In the genomic region with DNA sequence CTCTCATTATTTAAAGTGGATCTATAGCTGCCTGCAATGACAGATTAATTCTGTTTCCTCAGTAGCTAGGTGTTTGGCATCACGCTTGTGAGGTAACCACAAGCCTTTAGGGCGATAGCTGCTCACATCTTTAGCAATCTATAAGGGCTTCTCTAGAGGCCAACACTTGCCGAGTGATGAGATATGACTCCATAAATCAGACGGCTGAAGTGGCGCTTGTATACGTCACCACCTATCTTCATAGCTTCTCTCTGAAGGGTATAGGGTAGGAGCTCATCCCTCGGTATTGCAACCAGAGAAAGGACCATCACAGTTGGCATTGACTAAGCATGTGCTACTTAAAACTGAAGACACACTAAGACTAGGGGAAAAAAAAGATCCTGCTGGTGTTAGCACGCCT, we compare ENCODE assay signal across 19 cellular contexts.
"Had no signal": no experiment of that assay in that cellular context is flagged by ENCODE, and none has a peak within 500 bp of the region (broad histone marks: within the 10 kb centered on the region; RNA-seq: fewer than 3 reads in every experiment).

No MANE protein-coding gene starts in this region.

- H3K9me3 ChIP-seq: adrenal gland, ascending aorta, colonic mucosa, transverse colon had no signal

- H3K9ac ChIP-seq: parathyroid adenoma had no signal

- H3K27me3 ChIP-seq: adrenal gland, ascending aorta, colonic mucosa, dorsolateral prefrontal cortex, transverse colon had no signal

- H3K4me3 ChIP-seq: adrenal gland, ascending aorta, colonic mucosa, dorsolateral prefrontal cortex, transverse colon had no signal

- DNase-seq: activated B cell treated with CpG ODN at 0.5 μM for 24 hours; activated CD4-positive, alpha-beta T cell treated with anti-CD3 and anti-CD28 coated beads for 4 hours; activated CD4-positive, alpha-beta T cell treated with anti-CD3 and anti-CD28 coated beads, Interleukin-2, amount 50 U/mL, for 48 hours; activated CD8-positive, alpha-beta memory T cell treated with anti-CD3 and anti-CD28 coated beads, Interleukin-2, amount 50 U/mL, for 48 hours; activated naive CD4-positive, alpha-beta T cell; activated T-cell treated with anti-CD3 and anti-CD28 coated beads, Interleukin-2, amount 50 U/mL, for 4 hours; adrenal gland; colonic mucosa; dorsolateral prefrontal cortex; effector memory CD8-positive, alpha-beta T cell; glutamatergic neuron; hypothalamus; small intestine; stimulated activated CD4-positive, alpha-beta T cell treated with anti-CD3 and anti-CD28 coated beads, Interleukin-15, amount 100 ng/mL, for 24 hours; stimulated activated naive B cell treated with anti-CD40 and anti-IgM and Interleukin-4, amounts not matched to agents 10 μg/mL and 1 μg/mL and 100 μg/mL, for 72 hours; T1000; transverse colon had no signal

- H3K27ac ChIP-seq: adrenal gland, ascending aorta, colonic mucosa, parathyroid adenoma, transverse colon had no signal

- H3K36me3 ChIP-seq: colonic mucosa had no signal

- H2AFZ ChIP-seq: parathyroid adenoma had no signal

- H3K4me1 ChIP-seq: adrenal gland, colonic mucosa, parathyroid adenoma had no signal
